Comparison of ENCODE assay signal across 1 cellular context in the genomic region with DNA sequence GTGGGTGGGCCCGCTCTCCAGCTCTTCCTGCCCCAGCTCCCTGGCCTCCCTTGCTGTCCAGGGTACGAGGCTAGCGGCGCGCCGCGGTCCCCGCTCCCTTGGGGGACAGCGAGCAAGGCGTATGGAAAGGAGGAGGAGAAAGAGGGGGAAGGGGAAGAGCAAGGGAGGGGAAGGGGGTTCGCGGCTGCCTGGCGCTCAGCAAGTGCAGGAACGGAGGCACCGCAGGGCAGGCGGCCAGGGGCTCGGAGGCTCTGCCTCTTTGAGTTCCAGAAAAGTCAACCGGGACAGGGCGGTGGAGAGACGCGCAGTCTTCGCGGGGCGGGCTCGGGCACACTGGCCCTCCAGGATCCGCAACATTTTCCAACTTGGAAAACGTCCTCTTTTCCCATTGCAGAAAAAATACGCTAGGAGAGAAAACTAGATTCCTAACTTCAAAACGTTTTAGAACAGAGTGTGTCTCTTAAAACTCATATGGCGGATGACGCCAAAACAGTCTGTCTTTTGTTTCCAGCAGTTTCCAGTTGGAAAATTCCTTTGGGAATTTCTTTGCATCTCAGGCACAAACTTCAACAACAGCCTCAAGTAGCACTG.
TF ChIP-seq lines count a peak whose summit lies in the region.

No MANE protein-coding gene starts in this region.

TF ChIP-seq in SK-N-SH treated with all-trans-retinoic acid at 6 μM for 48 hours, 23 proteins besides CTCF, POLR2A, EP300 and RAD21 (continued from another document):
- TF ChIP-seq, protein P1, sequence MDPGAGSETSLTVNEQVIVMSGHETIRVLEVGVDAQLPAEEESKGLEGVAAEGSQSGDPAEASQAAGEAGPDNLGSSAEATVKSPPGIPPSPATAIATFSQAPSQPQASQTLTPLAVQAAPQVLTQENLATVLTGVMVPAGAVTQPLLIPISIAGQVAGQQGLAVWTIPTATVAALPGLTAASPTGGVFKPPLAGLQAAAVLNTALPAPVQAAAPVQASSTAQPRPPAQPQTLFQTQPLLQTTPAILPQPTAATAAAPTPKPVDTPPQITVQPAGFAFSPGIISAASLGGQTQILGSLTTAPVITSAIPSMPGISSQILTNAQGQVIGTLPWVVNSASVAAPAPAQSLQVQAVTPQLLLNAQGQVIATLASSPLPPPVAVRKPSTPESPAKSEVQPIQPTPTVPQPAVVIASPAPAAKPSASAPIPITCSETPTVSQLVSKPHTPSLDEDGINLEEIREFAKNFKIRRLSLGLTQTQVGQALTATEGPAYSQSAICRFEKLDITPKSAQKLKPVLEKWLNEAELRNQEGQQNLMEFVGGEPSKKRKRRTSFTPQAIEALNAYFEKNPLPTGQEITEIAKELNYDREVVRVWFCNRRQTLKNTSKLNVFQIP (CRISPR knock-in tag; IDR thresholded peaks at IDR 0.05; ENCODE audit: borderline replicate concordance, low read depth): no peak
- no peak for TF ChIP-seq PPARA (CRISPR knock-in tag; IDR thresholded peaks at IDR 0.05; ENCODE audit: borderline replicate concordance)
- TF ChIP-seq, protein P2, sequence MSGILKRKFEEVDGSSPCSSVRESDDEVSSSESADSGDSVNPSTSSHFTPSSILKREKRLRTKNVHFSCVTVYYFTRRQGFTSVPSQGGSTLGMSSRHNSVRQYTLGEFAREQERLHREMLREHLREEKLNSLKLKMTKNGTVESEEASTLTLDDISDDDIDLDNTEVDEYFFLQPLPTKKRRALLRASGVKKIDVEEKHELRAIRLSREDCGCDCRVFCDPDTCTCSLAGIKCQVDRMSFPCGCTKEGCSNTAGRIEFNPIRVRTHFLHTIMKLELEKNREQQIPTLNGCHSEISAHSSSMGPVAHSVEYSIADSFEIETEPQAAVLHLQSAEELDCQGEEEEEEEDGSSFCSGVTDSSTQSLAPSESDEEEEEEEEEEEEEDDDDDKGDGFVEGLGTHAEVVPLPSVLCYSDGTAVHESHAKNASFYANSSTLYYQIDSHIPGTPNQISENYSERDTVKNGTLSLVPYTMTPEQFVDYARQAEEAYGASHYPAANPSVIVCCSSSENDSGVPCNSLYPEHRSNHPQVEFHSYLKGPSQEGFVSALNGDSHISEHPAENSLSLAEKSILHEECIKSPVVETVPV (CRISPR knock-in tag; IDR thresholded peaks at IDR 0.05): no peak
- TF ChIP-seq ZNF565 (CRISPR knock-in tag; conservative IDR thresholded peaks at IDR 0.05; ENCODE audit: low read depth): no peak
- no peak for TF ChIP-seq ARNTL (CRISPR knock-in tag; IDR thresholded peaks at IDR 0.05; ENCODE audit: borderline replicate concordance, low read depth)
- TF ChIP-seq, protein P3, sequence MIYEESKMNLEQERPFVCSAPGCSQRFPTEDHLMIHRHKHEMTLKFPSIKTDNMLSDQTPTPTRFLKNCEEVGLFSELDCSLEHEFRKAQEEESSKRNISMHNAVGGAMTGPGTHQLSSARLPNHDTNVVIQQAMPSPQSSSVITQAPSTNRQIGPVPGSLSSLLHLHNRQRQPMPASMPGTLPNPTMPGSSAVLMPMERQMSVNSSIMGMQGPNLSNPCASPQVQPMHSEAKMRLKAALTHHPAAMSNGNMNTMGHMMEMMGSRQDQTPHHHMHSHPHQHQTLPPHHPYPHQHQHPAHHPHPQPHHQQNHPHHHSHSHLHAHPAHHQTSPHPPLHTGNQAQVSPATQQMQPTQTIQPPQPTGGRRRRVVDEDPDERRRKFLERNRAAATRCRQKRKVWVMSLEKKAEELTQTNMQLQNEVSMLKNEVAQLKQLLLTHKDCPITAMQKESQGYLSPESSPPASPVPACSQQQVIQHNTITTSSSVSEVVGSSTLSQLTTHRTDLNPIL (CRISPR knock-in tag; IDR thresholded peaks at IDR 0.05; ENCODE audit: low read depth): no peak
- TF ChIP-seq BACH2 (CRISPR knock-in tag; IDR thresholded peaks at IDR 0.05; ENCODE audit: borderline replicate concordance): no peak
